ENCODE assay signal across 8 cellular contexts in the genomic region with DNA sequence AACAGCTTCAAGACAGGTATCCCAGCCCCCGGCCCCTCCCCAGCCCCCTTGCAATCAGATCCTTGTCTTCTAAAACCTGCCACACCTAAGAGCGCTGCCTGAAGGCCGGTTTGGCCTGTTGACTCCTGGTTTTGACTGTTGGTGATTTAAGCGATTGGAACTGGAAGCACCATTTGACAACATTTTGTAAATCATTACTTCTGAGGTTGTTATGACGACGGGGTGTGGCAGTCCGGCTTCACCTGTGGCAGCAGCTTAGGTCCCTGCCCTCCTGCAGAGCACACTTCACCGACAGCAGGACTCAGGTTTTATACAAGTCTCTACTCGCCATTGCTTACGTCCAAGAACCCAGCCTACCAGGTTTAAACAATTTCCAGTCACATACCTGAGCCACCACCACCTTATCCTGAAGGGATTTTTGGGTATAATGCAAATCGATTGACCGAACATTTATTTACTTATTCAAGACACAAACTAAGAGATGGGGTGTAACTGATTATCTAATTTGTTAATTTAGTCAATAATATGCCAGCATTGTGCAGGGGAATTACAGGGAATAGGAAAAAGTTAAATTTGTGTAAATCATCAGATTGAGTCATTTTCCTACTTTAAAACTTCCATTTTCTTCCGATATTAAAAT.
A peak's percentile ranks its signal among the peaks of the same experiment; 100 is the strongest.
DNase-seq lines count a peak whose midpoint lies in the region; ATAC-seq and TF ChIP-seq lines count a peak whose summit lies in the region.

No MANE protein-coding gene starts in this region.

- peaks cover 4% of the 10 kb centered on the region for H3K9me3 Mint-ChIP-seq in nephron progenitor cell

- TF ChIP-seq CTCF in NB4 (IDR thresholded peaks at IDR 0.05; ENCODE audit: low read depth, low read length) (no peak), coronary artery (IDR thresholded peaks at IDR 0.05) (no peak), nephron progenitor cell (IDR thresholded peaks at IDR 0.05) (no peak)

- peaks cover 38% of the 10 kb centered on the region for H3K4me1 Mint-ChIP-seq in nephron progenitor cell

- H3K27ac ChIP-seq in coronary artery = peak overlapping the region; percentile 97

- no peak for ATAC-seq in HG03095 (IDR thresholded peaks at IDR 0.05; ENCODE audit: unreplicated experiment)
- no peak for ATAC-seq in HG03045 (IDR thresholded peaks at IDR 0.05; ENCODE audit: unreplicated experiment)

- DNase-seq in COLO668 (lab: John Stamatoyannopoulos, UW; ENCODE audit: unreplicated experiment) = peak; percentile 59
- peak; percentile 23 for DNase-seq in NB4 (ENCODE audit: low read depth)
- DNase-seq in coronary artery (ENCODE audit: low spot score) = no peak
- no peak for DNase-seq in nephron progenitor cell
- DNase-seq in activated CD8-positive, alpha-beta memory T cell treated with anti-CD3 and anti-CD28 coated beads for 24 hours = no peak
- DNase-seq in activated CD4-positive, alpha-beta T cell treated with anti-CD3 and anti-CD28 coated beads for 4 hours = no peak

- peak overlapping the region; percentile 92 for H3K4me3 Mint-ChIP-seq in nephron progenitor cell

- peaks cover 7% of the 10 kb centered on the region for H3K36me3 Mint-ChIP-seq in nephron progenitor cell (ENCODE audit: low read depth)

- H3K27ac Mint-ChIP-seq in nephron progenitor cell = no peak overlapping the region

- H3K4me3 ChIP-seq in NB4 (ENCODE audit: low read depth, low read length) (peak overlapping the region; percentile 95), coronary artery (peak overlapping the region; percentile 84)

- TF ChIP-seq POLR2A in NB4 (IDR thresholded peaks at IDR 0.05; ENCODE audit: extremely low read depth, insufficient read length) = no peak

- H3K27me3 Mint-ChIP-seq in nephron progenitor cell (ENCODE audit: low read depth, poor library complexity) = peaks cover 42% of the 10 kb centered on the region

Comparison
In these comparisons a context has a peak if more than half of its experiments do, and no peak if none do; other contexts are left out.
1. DNase-seq: peak in COLO668 (single experiment) and NB4 (single experiment); none in coronary artery (single experiment), nephron progenitor cell (single experiment), activated CD8-positive, alpha-beta memory T cell treated with anti-CD3 and anti-CD28 coated beads for 24 hours (single experiment) and activated CD4-positive, alpha-beta T cell treated with anti-CD3 and anti-CD28 coated beads for 4 hours (0 of 2).